9 cellular contexts compared by ENCODE assay signal in genomic region chr18:43847164-43848091, GRCh38.
DNase-seq lines count a peak whose midpoint lies in the region; ATAC-seq and TF ChIP-seq lines count a peak whose summit lies in the region.
"Had no signal": no experiment of that assay in that cellular context is flagged by ENCODE, and none has a peak within 500 bp of the region (broad histone marks: within the 10 kb centered on the region; RNA-seq: fewer than 3 reads in every experiment).

No MANE protein-coding gene starts in this region.

- no peak for TF ChIP-seq CTCF in cardiac fibroblast (IDR thresholded peaks at IDR 0.05; ENCODE audit: low read depth, low read length)

- no peaks in the 10 kb centered on the region for H3K9me3 ChIP-seq in mesodermal cell (ENCODE audit: control insufficient read depth, low read length)

- 0 to 26% methylated on average over 1 to 2 of the region's 8 CpGs for WGBS in mesodermal cell (ENCODE audit: insufficient coverage in 2 of 2), 2 experiments
- 43% methylated on average over 8 of the region's 8 CpGs for WGBS in urinary bladder

- H3K36me3 ChIP-seq in mesodermal cell (ENCODE audit: control insufficient read depth, insufficient read depth, low read length) (no peaks in the 10 kb centered on the region), urinary bladder (ENCODE audit: insufficient read depth) (no peaks in the 10 kb centered on the region)

- DNase-seq in NCI-H748 (lab: John Stamatoyannopoulos, UW; ENCODE audit: unreplicated experiment), result peak; percentile 51
- no peak for DNase-seq in NCI-H748 treated with DMSO at 0.1 percent for 48 hours (lab: John Stamatoyannopoulos, UW)
- peak; percentile 58 to 81 for DNase-seq in cardiac fibroblast (ENCODE audit: low read depth in 2 of 2)
- no peak for DNase-seq in AML-193 (lab: John Stamatoyannopoulos, UW)
- DNase-seq in retina, result no peak
- DNase-seq: effector memory CD4-positive, alpha-beta T cell had no signal

- ATAC-seq in HG02610 (IDR thresholded peaks at IDR 0.05; ENCODE audit: unreplicated experiment), result no peak

- H3K4me3 ChIP-seq in cardiac fibroblast (replicated peaks in 1 of 2; ENCODE audit: low read depth in 2 of 2, low read length in 2 of 2) (no peak overlapping the region), mesodermal cell (ENCODE audit: extremely low read depth, insufficient read depth, low read length, poor library complexity, severe bottlenecking) (no peak overlapping the region), urinary bladder (ENCODE audit: low read depth, low read length) (no peak overlapping the region)

- peak overlapping the region; percentile 64 for H3K27ac ChIP-seq in mesodermal cell (ENCODE audit: low read depth, low read length, severe bottlenecking)
- peak overlapping the region; percentile 38 for H3K27ac ChIP-seq in urinary bladder (ENCODE audit: low read depth)

- H3K4me1 ChIP-seq in mesodermal cell (ENCODE audit: control insufficient read depth, insufficient read depth, low read length, poor library complexity, severe bottlenecking), result peaks cover 13% of the 10 kb centered on the region
- H3K4me1 ChIP-seq in urinary bladder (ENCODE audit: insufficient read depth), result no peaks in the 10 kb centered on the region

Comparison
In these comparisons a context has a peak if more than half of its experiments do, and no peak if none do; other contexts are left out.
1. DNase-seq: peak in NCI-H748 (single experiment) and cardiac fibroblast (2 of 2); none in NCI-H748 treated with DMSO at 0.1 percent for 48 hours (single experiment), AML-193 (0 of 2) and retina (single experiment).